Comparison of ENCODE assay signal across 8 cellular contexts in the genomic region with DNA sequence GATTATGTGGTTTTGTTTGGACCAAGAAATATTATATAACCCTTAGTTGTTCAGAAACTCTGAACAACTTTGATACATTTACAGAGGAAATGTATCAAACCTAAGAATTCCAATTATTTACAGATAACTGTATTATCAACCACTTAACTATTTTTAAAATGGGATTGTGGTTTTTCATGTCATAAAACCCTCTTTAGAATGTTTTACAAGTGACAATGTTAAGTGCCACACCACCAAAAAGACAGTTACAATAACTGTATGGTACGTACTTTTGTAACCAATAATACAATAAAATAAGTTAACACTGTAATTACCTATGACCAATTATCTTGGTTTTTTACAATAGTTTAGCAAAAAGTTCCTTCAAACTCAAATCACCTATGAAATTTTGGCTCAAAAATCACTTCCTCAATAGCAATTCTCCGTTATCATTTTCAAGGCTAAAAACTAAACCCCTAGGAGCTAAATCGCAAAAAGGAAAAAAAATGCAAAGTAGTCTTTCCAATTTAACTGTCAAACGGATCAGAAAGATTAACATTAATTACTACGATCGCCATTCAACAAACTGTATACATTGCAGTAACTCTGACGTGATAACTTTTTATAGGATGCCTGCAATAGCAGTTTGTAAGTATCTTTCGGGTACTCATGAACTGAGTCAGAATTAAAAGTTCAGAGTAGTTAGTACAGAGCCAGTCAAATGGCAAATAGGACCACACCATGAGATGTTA. TPM values are rescaled to one million over a fixed set of nuclear protein-coding genes. Genes with fewer than 3 reads are reported as not detected.
DNase-seq lines count a peak whose midpoint lies in the region; ATAC-seq and TF ChIP-seq lines count a peak whose summit lies in the region.

No MANE protein-coding gene starts in this region.

- no peaks in the 10 kb centered on the region for H3K36me3 ChIP-seq in CD8-positive, alpha-beta memory T cell (ENCODE audit: insufficient read depth, low read length)
- H3K36me3 ChIP-seq in KMS-11 (ENCODE audit: insufficient read depth) (no peaks in the 10 kb centered on the region), neural progenitor cell (no peaks in the 10 kb centered on the region)

- POLR2A ChIA-PET in CD8-positive, alpha-beta memory T cell (lab: Charles Lee) = no interaction called here

- peaks cover 0 to 19% (median 2%) of the 10 kb centered on the region in 3 donors for H3K36me3 Mint-ChIP-seq in CD8-positive, alpha-beta memory T cell
- peaks cover 6% of the 10 kb centered on the region for H3K36me3 Mint-ChIP-seq in neural progenitor cell

- no peak for TF ChIP-seq CTCF in KMS-11 (conservative IDR thresholded peaks at IDR 0.05; ENCODE audit: low read depth, low read length)
- TF ChIP-seq CTCF in coronary artery (IDR thresholded peaks at IDR 0.05) = no peak
- TF ChIP-seq CTCF in neural progenitor cell (IDR thresholded peaks at IDR 0.05) = no peak

- no peak for DNase-seq in CD8-positive, alpha-beta memory T cell
- DNase-seq in coronary artery (ENCODE audit: low spot score) (no peak), neural progenitor cell (ENCODE audit: low spot score) (no peak), NCI-H2171 treated with DMSO at 0.1 percent for 48 hours (lab: John Stamatoyannopoulos, UW) (no peak), midbrain (lab: John Stamatoyannopoulos, UW) (no peak)

- H3K9me3 ChIP-seq in CD8-positive, alpha-beta memory T cell (ENCODE audit: low read length) = no peaks in the 10 kb centered on the region
- no peaks in the 10 kb centered on the region for H3K9me3 ChIP-seq in neural progenitor cell (ENCODE audit: low read depth)

- H3K27ac ChIP-seq in CD8-positive, alpha-beta memory T cell (ENCODE audit: low read depth, low read length) = peak overlapping the region; percentile 88
- H3K27ac ChIP-seq in KMS-11 (peak overlapping the region; percentile 87), coronary artery (peak overlapping the region; percentile 18 to 96), neural progenitor cell (no peak overlapping the region)

- H3F3A ChIP-seq in neural progenitor cell (ENCODE audit: low read depth) = peaks cover 24% of the 10 kb centered on the region

- H3K9ac ChIP-seq in KMS-11 = peak overlapping the region; percentile 82; the same call in 1 of the 2 replicates
- peak overlapping the region; percentile 51 for H3K9ac ChIP-seq in neural progenitor cell

- peaks cover 57% of the 10 kb centered on the region for H3K79me2 ChIP-seq in KMS-11 (ENCODE audit: insufficient read depth, low read depth)
- peaks cover 62% of the 10 kb centered on the region for H3K79me2 ChIP-seq in neural progenitor cell (ENCODE audit: low read depth)

- H3K9me3 Mint-ChIP-seq in CD8-positive, alpha-beta memory T cell = no peaks in the 10 kb centered on the region
- peaks cover 3% of the 10 kb centered on the region for H3K9me3 Mint-ChIP-seq in neural progenitor cell

- H3K27me3 Mint-ChIP-seq in CD8-positive, alpha-beta memory T cell = no peaks in the 10 kb centered on the region
- H3K27me3 Mint-ChIP-seq in neural progenitor cell (ENCODE audit: insufficient read depth, low read depth) = peaks cover 2% of the 10 kb centered on the region

- H3K4me1 Mint-ChIP-seq in CD8-positive, alpha-beta memory T cell = peaks cover 7 to 11% (median 7%) of the 10 kb centered on the region in 3 donors
- H3K4me1 Mint-ChIP-seq in neural progenitor cell = peaks cover 4% of the 10 kb centered on the region

- H3K4me3 Mint-ChIP-seq in CD8-positive, alpha-beta memory T cell = no peak overlapping the region
- no peak overlapping the region for H3K4me3 Mint-ChIP-seq in neural progenitor cell

- ATAC-seq in HG03354 (IDR thresholded peaks at IDR 0.05; ENCODE audit: poor library complexity, severe bottlenecking, unreplicated experiment) = no peak
- no peak for ATAC-seq in GM21390 (IDR thresholded peaks at IDR 0.05; ENCODE audit: unreplicated experiment)

- H4K20me1 ChIP-seq in KMS-11 (ENCODE audit: insufficient read depth) = peaks cover 16% of the 10 kb centered on the region
- peaks cover 56% of the 10 kb centered on the region for H4K20me1 ChIP-seq in neural progenitor cell (ENCODE audit: low read depth)

- H3K4me1 ChIP-seq in CD8-positive, alpha-beta memory T cell (ENCODE audit: insufficient read depth, low read length) = peaks cover 46% of the 10 kb centered on the region
- H3K4me1 ChIP-seq in KMS-11 (ENCODE audit: low read depth, poor library complexity, severe bottlenecking) (peaks cover 34% of the 10 kb centered on the region), neural progenitor cell (peaks cover 25% of the 10 kb centered on the region)

- peak overlapping the region; percentile 86; the same call in 1 of the 2 replicates for H2AFZ ChIP-seq in KMS-11 (ENCODE audit: low read depth)
- H2AFZ ChIP-seq in neural progenitor cell (replicated peaks) = peak overlapping the region; percentile 85

- H3K4me2 ChIP-seq in KMS-11 (peak overlapping the region; percentile 55), neural progenitor cell (peak overlapping the region; percentile 90)

- H3K27ac Mint-ChIP-seq in CD8-positive, alpha-beta memory T cell = peak overlapping the region; percentile 90 to 98 (median 94)
- peak overlapping the region; percentile 74 for H3K27ac Mint-ChIP-seq in neural progenitor cell

- no peaks in the 10 kb centered on the region for H3K27me3 ChIP-seq in CD8-positive, alpha-beta memory T cell (ENCODE audit: insufficient read depth, low read length, poor library complexity, severe bottlenecking)
- H3K27me3 ChIP-seq in KMS-11 (ENCODE audit: insufficient read depth, low read depth) (no peaks in the 10 kb centered on the region), neural progenitor cell (peaks cover 19% of the 10 kb centered on the region)

- CTCF ChIA-PET in CD8-positive, alpha-beta memory T cell (lab: Charles Lee) = no interaction called here

- peak overlapping the region; percentile 58 for H3K4me3 ChIP-seq in CD8-positive, alpha-beta memory T cell (ENCODE audit: low read length)
- H3K4me3 ChIP-seq in KMS-11 (IDR thresholded peaks at IDR 0.05; ENCODE audit: insufficient read depth, low read depth, low read length) (no peak overlapping the region), coronary artery (peak overlapping the region; percentile 89), neural progenitor cell (peak overlapping the region; percentile 80)

RNA-seq across cellular contexts. Expression of a gene that starts 1.5 kb away (rescaled TPM):
- 10 to 100 TPM; 62.0 to 66.5 TPM for total RNA-seq in CD8-positive, alpha-beta memory T cell
- 41.7 TPM for polyA plus RNA-seq in CD8-positive, alpha-beta memory T cell
- total RNA-seq in neural progenitor cell (ENCODE audit: low replicate concordance) = 37.7 and 66.2 TPM in 2 replicates
